ENCODE assay signal across 19 cellular contexts in genomic region chr11:46350695-46351094, GRCh38. TPM values are rescaled to one million over a fixed set of nuclear protein-coding genes. Genes with fewer than 3 reads are reported as not detected.
DNase-seq lines count a peak whose midpoint lies in the region; ATAC-seq and TF ChIP-seq lines count a peak whose summit lies in the region.
"Had no signal": no experiment of that assay in that cellular context is flagged by ENCODE, and none has a peak within 500 bp of the region (broad histone marks: within the 10 kb centered on the region; RNA-seq: fewer than 3 reads in every experiment).

No MANE protein-coding gene starts in this region.

- H3K79me2 ChIP-seq in mammary epithelial cell (ENCODE audit: insufficient read depth, low read length), result peaks cover 93% of the 10 kb centered on the region

- no peaks in the 10 kb centered on the region for H3K27me3 ChIP-seq in mammary epithelial cell (ENCODE audit: insufficient read depth, low read length)
- H3K27me3 ChIP-seq in psoas muscle (ENCODE audit: insufficient read depth in 3 of 3, low read length in 2 of 3), result no peaks in the 10 kb centered on the region
- H3K27me3 ChIP-seq: cardiac muscle cell, upper lobe of left lung had no signal

- H2AFZ ChIP-seq in mammary epithelial cell (ENCODE audit: low read depth, low read length), result no peak overlapping the region

- ATAC-seq in activated CD4-positive, alpha-beta T cell treated with anti-CD3 and anti-CD28 coated beads for 36 hours, result no peak
- ATAC-seq in psoas muscle (no peak), HG02840 (IDR thresholded peaks at IDR 0.05; ENCODE audit: low FRiP score, unreplicated experiment) (no peak)

- POLR2A ChIA-PET in activated CD4-positive, alpha-beta T cell treated with anti-CD3 and anti-CD28 coated beads for 36 hours (lab: Charles Lee), result interaction anchor here (0.6 kb wide), 1 partner anchor 238 kb away, joined by 5 read pairs; no protein-coding TSS in a partner anchor
- POLR2A ChIA-PET in HEK293 (lab: Yijun Ruan, JAX), result interaction anchor here (0.5 to 0.6 kb wide), 2 partner anchors 9 to 225 kb away, joined by 3 read pairs; no protein-coding TSS in a partner anchor

- H3K4me1 Mint-ChIP-seq in activated CD4-positive, alpha-beta T cell treated with anti-CD3 and anti-CD28 coated beads for 36 hours, result peaks cover 80% of the 10 kb centered on the region

- no peak overlapping the region for H3K4me3 Mint-ChIP-seq in activated CD4-positive, alpha-beta T cell treated with anti-CD3 and anti-CD28 coated beads for 36 hours

- peak overlapping the region; percentile 19 for H3K4me2 ChIP-seq in mammary epithelial cell (ENCODE audit: insufficient read depth, low read depth, low read length)

- in situ Hi-C loops in mammary epithelial cell (cut with MboI; ENCODE audit: low sequenced_read_pairs in 2 of 2), result no loop called here

- no peaks in the 10 kb centered on the region; the same call in 1 of the 2 replicates for H3K4me1 ChIP-seq in HEK293 (ENCODE audit: control insufficient read depth, insufficient read depth, low read length)
- peaks cover 61% of the 10 kb centered on the region for H3K4me1 ChIP-seq in mammary epithelial cell (ENCODE audit: insufficient read depth, low read length)
- peaks cover 33% of the 10 kb centered on the region for H3K4me1 ChIP-seq in psoas muscle

- WGBS in mammary epithelial cell (ENCODE audit: low coverage, missing lambda C conversion rate), result 48% methylated on average over 3 of the region's 3 CpGs
- WGBS in psoas muscle, 3 donors, result 63 to 71% (median 67%) methylated on average over 3 of the region's 3 CpGs

- TF ChIP-seq CTCF in HEK293 (tag by site-specific recombination; IDR thresholded peaks at IDR 0.05) (no peak), mammary epithelial cell (conservative IDR thresholded peaks at IDR 0.05 in 1 of 2, IDR thresholded peaks at IDR 0.05 in 1 of 2; ENCODE audit: extremely low read depth in 1 of 2, insufficient read depth in 1 of 2, low read depth in 1 of 2, low read length in 2 of 2) (no peak), psoas muscle (IDR thresholded peaks at IDR 0.05) (no peak)

- no peak overlapping the region for H3K27ac ChIP-seq in HEK293 (ENCODE audit: extremely low read depth, low read depth, low read length)
- no peak overlapping the region for H3K27ac ChIP-seq in mammary epithelial cell (ENCODE audit: insufficient read depth, low read depth, low read length)
- H3K27ac ChIP-seq in psoas muscle, result peak overlapping the region; percentile 69
- H3K27ac ChIP-seq: cardiac muscle cell had no signal

- H4K20me1 ChIP-seq in mammary epithelial cell (ENCODE audit: insufficient read depth, low read length), result no peaks in the 10 kb centered on the region

- peak overlapping the region; percentile 82 for H3K27ac Mint-ChIP-seq in activated CD4-positive, alpha-beta T cell treated with anti-CD3 and anti-CD28 coated beads for 36 hours
- H3K27ac Mint-ChIP-seq: progenitor cell of endocrine pancreas had no signal

- H3K9me3 Mint-ChIP-seq in activated CD4-positive, alpha-beta T cell treated with anti-CD3 and anti-CD28 coated beads for 36 hours (ENCODE audit: low read depth), result no peaks in the 10 kb centered on the region

- no peak for DNase-seq in activated CD4-positive, alpha-beta T cell treated with anti-CD3 and anti-CD28 coated beads for 36 hours
- DNase-seq in activated CD4-positive, alpha-beta T cell treated with anti-CD3 and anti-CD28 coated beads for 4 hours, result no peak
- no peak for DNase-seq in mammary epithelial cell
- no peak for DNase-seq in psoas muscle
- no peak for DNase-seq in iPS-NIHi7 (ENCODE audit: extremely low spot score)
- DNase-seq in HuH-7 (ENCODE audit: low spot score), result no peak
- DNase-seq: activated CD4-positive, alpha-beta T cell treated with anti-CD3 and anti-CD28 coated beads for 1 hour; activated gamma-delta T cell; Caco-2; GF-D8; NCI-H2107; NCI-H82; RPMI8226; upper lobe of left lung had no signal

- no peak overlapping the region for H3K9ac ChIP-seq in mammary epithelial cell (ENCODE audit: insufficient read depth, low read length)

- CTCF ChIA-PET in activated CD4-positive, alpha-beta T cell treated with anti-CD3 and anti-CD28 coated beads for 36 hours (lab: Charles Lee), result interaction anchor here (0.6 to 13.2 kb wide), 6 partner anchors 10 to 283 kb away, joined by 3 to 141 read pairs (median 32); no protein-coding TSS in a partner anchor
- CTCF ChIA-PET in HEK293 (lab: Yijun Ruan, JAX) (interaction anchor here (0.6 to 10.0 kb wide), 11 partner anchors 8 to 385 kb away, joined by 3 to 98 read pairs (median 9); partner anchors contain the start of gene CHRM4), mammary epithelial cell (lab: Charles Lee; ENCODE audit: low non-redundant PET) (no interaction called here)

- H3K9me3 ChIP-seq in HEK293 (ENCODE audit: control insufficient read depth, insufficient read depth, low read depth, low read length) (no peaks in the 10 kb centered on the region), mammary epithelial cell (replicated peaks; ENCODE audit: insufficient read depth, low read length) (no peaks in the 10 kb centered on the region), psoas muscle (no peaks in the 10 kb centered on the region)
- H3K9me3 ChIP-seq: Caco-2, upper lobe of left lung had no signal

- H3K36me3 Mint-ChIP-seq in activated CD4-positive, alpha-beta T cell treated with anti-CD3 and anti-CD28 coated beads for 36 hours (ENCODE audit: low read depth), result peaks cover 21% of the 10 kb centered on the region

- H3K36me3 ChIP-seq in HEK293 (ENCODE audit: control insufficient read depth in 2 of 2, insufficient read depth in 1 of 2, low read length in 2 of 2) (peaks cover 0 to 22% of the 10 kb centered on the region in 2 experiments; a peak in 1 of 3 replicates), mammary epithelial cell (ENCODE audit: insufficient read depth, low read length) (no peaks in the 10 kb centered on the region), psoas muscle (ENCODE audit: insufficient read depth in 1 of 2, low read depth in 1 of 2) (no peaks in the 10 kb centered on the region)
- H3K36me3 ChIP-seq: cardiac muscle cell had no signal

- no peaks in the 10 kb centered on the region for H3K27me3 Mint-ChIP-seq in activated CD4-positive, alpha-beta T cell treated with anti-CD3 and anti-CD28 coated beads for 36 hours

- no peak overlapping the region for H3K4me3 ChIP-seq in HEK293 (ENCODE audit: low read depth, low read length)
- no peak overlapping the region for H3K4me3 ChIP-seq in mammary epithelial cell (replicated peaks in 1 of 3; ENCODE audit: insufficient read depth in 1 of 3, low read depth in 2 of 3, low read length in 3 of 3)
- H3K4me3 ChIP-seq in psoas muscle, result no peak overlapping the region
- H3K4me3 ChIP-seq: cardiac muscle cell, upper lobe of left lung had no signal

- dilution Hi-C loops in mammary epithelial cell (cut with HindIII; ENCODE audit: low sequenced_read_pairs), result no loop called here

- intact Hi-C loops in activated CD4-positive, alpha-beta T cell treated with anti-CD3 and anti-CD28 coated beads for 36 hours (cut with DNase I, micrococcal nuclease), result no loop called here
- intact Hi-C loops in mammary epithelial cell (cut with micrococcal nuclease) (no loop called here), psoas muscle (cut with DNase I) (loop anchor here (2.0 to 5.0 kb wide), 2 partner anchors 20 to 587 kb away; partner anchors contain the start of gene CSTPP1 (in 1 of the 2))

- BruUV-seq in mammary epithelial cell (replicated peaks; lab: Mats Ljungman, UMichigan), result no TSS peak

TF ChIP-seq in HEK293, 187 proteins besides CTCF, POLR2A, EP300 and RAD21:
- TF ChIP-seq GLIS1 (tag by site-specific recombination; IDR thresholded peaks at IDR 0.05), result peak; percentile 26; the same call in 1 of the 2 replicates
- peak; percentile 30 for TF ChIP-seq ZFHX2 (tag by site-specific recombination; conservative IDR thresholded peaks at IDR 0.05)
- no peak for TF ChIP-seq ZNF426 (tag by site-specific recombination; IDR thresholded peaks at IDR 0.05)
TF ChIP-seq in HEK293: peak in this region for 2.

RNA-seq across cellular contexts. Expression of gene DGKZ, which starts 3.4 kb away (rescaled TPM):
- total RNA-seq in activated CD4-positive, alpha-beta T cell treated with anti-CD3 and anti-CD28 coated beads for 36 hours, result 100 to 1,000 TPM in 1 of 2 experiments, 10 to 100 TPM in 1; 87.6 to 101 TPM
- 10 to 100 TPM; 80.7 to 83.6 TPM for total RNA-seq in mammary epithelial cell
- polyA plus RNA-seq in mammary epithelial cell, result 71.3 TPM
- polyA minus RNA-seq in mammary epithelial cell, result 90.3 TPM
- total RNA-seq in psoas muscle, result 100 to 1,000 TPM in 1 of 4 donors, 10 to 100 TPM in 3; 90.2 to 138 (median 96.2) TPM
- polyA plus RNA-seq in psoas muscle, result 10 to 100 TPM; 57.7 to 85.4 (median 62.0) TPM

RNA-seq across cellular contexts. Expression of gene MDK, which starts 30.8 kb away (rescaled TPM):
- total RNA-seq in activated CD4-positive, alpha-beta T cell treated with anti-CD3 and anti-CD28 coated beads for 36 hours, result 1 to 10 TPM; 3.0 to 6.7 TPM
- 1 to 10 TPM; 2.3 to 2.4 TPM for total RNA-seq in mammary epithelial cell
- 2.1 TPM for polyA plus RNA-seq in mammary epithelial cell
- not detected for polyA minus RNA-seq in mammary epithelial cell
- 1 to 10 TPM; 1.4 to 6.3 (median 2.4) TPM for total RNA-seq in psoas muscle
- 1 to 10 TPM; 1.2 to 2.0 (median 1.8) TPM for polyA plus RNA-seq in psoas muscle

RNA-seq across cellular contexts. Expression of gene CHRM4, which starts 40.9 kb away (rescaled TPM):
- under 1 TPM in 1 of 2 experiments, not detected in 1; 0.19 TPM for total RNA-seq in activated CD4-positive, alpha-beta T cell treated with anti-CD3 and anti-CD28 coated beads for 36 hours
- total RNA-seq in mammary epithelial cell, result under 1 TPM in 1 of 2 donors, not detected in 1; 0.17 TPM
- polyA plus RNA-seq in mammary epithelial cell, result 0.03 TPM
- not detected for polyA minus RNA-seq in mammary epithelial cell
- total RNA-seq in psoas muscle, result not detected
- polyA plus RNA-seq in psoas muscle, result not detected
- polyA plus RNA-seq: cardiac muscle cell, keratinocyte had no signal

Comparison
In these comparisons a context has a peak if more than half of its experiments do, and no peak if none do; other contexts are left out.
1. intact Hi-C loops: an anchor here in psoas muscle (2.0 to 5.0 kb wide); none called in activated CD4-positive, alpha-beta T cell treated with anti-CD3 and anti-CD28 coated beads for 36 hours and mammary epithelial cell.